Comparison of ENCODE assay signal across 8 cellular contexts in genomic region chr3:8482960-8483665, GRCh38. TPM values are rescaled to one million over a fixed set of nuclear protein-coding genes. Genes with fewer than 3 reads are reported as not detected.
DNase-seq lines count a peak whose midpoint lies in the region; ATAC-seq, FAIRE-seq and TF ChIP-seq lines count a peak whose summit lies in the region.

No MANE protein-coding gene starts in this region.

- H3K4me1 ChIP-seq in neuronal stem cell (ENCODE audit: control insufficient read depth in 2 of 2, insufficient read depth in 1 of 2, low read depth in 1 of 2, low read length in 2 of 2), result no peaks in the 10 kb centered on the region
- H3K4me1 ChIP-seq in naive thymus-derived CD4-positive, alpha-beta T cell (ENCODE audit: control insufficient read depth in 2 of 2, insufficient read depth in 2 of 2, low read length in 2 of 2), result no peaks in the 10 kb centered on the region

- H3K27me3 Mint-ChIP-seq in naive thymus-derived CD4-positive, alpha-beta T cell, result no peaks in the 10 kb centered on the region

- H3K27ac Mint-ChIP-seq in naive thymus-derived CD4-positive, alpha-beta T cell, result no peak overlapping the region

- H3K4me3 Mint-ChIP-seq in naive thymus-derived CD4-positive, alpha-beta T cell, result no peak overlapping the region

- no peak overlapping the region for H3K4me2 ChIP-seq in neuronal stem cell (ENCODE audit: insufficient read depth, low read length, poor library complexity, severe bottlenecking)

- peak; percentile 95 for FAIRE-seq in RCC 7860 (lab: Jason Lieb, UNC)

- WGBS in neuronal stem cell (ENCODE audit: extremely low coverage in 2 of 2, insufficient read length in 2 of 2, insufficient replicate concordance in 1 of 2), 2 donors, result no CpG with 5 or more reads among the region's 4 CpGs

- H2BK120ac ChIP-seq in neuronal stem cell (ENCODE audit: low read depth, low read length), result no peak overlapping the region

- no peaks in the 10 kb centered on the region for H3K79me1 ChIP-seq in neuronal stem cell (ENCODE audit: low read depth, low read length)

- peaks cover 5 to 20% of the 10 kb centered on the region in 2 donors for H3K9me3 ChIP-seq in neuronal stem cell (replicated peaks in 1 of 2; ENCODE audit: control insufficient read depth in 2 of 2, insufficient read depth in 1 of 2, low read depth in 1 of 2, low read length in 2 of 2)
- H3K9me3 ChIP-seq in naive thymus-derived CD4-positive, alpha-beta T cell (ENCODE audit: control insufficient read depth in 2 of 3, low read length in 3 of 3), result no peaks in the 10 kb centered on the region

- no peak overlapping the region for H3K14ac ChIP-seq in neuronal stem cell (ENCODE audit: low read length)

- no peak overlapping the region for H4K8ac ChIP-seq in neuronal stem cell (ENCODE audit: low read depth, low read length)

- H3K4me3 ChIP-seq in fibroblast of the aortic adventitia (ENCODE audit: low read depth, low read length) (no peak overlapping the region), neuronal stem cell (ENCODE audit: low read length in 2 of 2) (peak overlapping the region in 1 of 2 donors; percentile 50)
- no peak overlapping the region for H3K4me3 ChIP-seq in naive thymus-derived CD4-positive, alpha-beta T cell (ENCODE audit: low read length)

- H3K9ac ChIP-seq in neuronal stem cell (ENCODE audit: low read depth, low read length, poor library complexity), result no peak overlapping the region

- POLR2A ChIA-PET in naive thymus-derived CD4-positive, alpha-beta T cell (lab: Charles Lee), result no interaction called here

- H4K91ac ChIP-seq in neuronal stem cell (ENCODE audit: low read depth, low read length, poor library complexity), result no peak overlapping the region

- DNase-seq in AG08395 (ENCODE audit: low spot score) (peak; percentile 98), RCC 7860 (ENCODE audit: low spot score) (peak; percentile 94), fibroblast of the aortic adventitia (ENCODE audit: low read depth) (peak; percentile 97), neuronal stem cell (ENCODE audit: low spot score) (no peak)
- no peak for DNase-seq in effector CD8-positive, alpha-beta T cell (lab: John Stamatoyannopoulos, UW)
- no peak for DNase-seq in effector CD4-positive, alpha-beta T cell
- DNase-seq in naive thymus-derived CD4-positive, alpha-beta T cell, result no peak
- DNase-seq in activated CD8-positive, alpha-beta memory T cell treated with anti-CD3 and anti-CD28 coated beads, Interleukin-2, amount 50 U/mL, for 4 hours, result no peak

- H3K18ac ChIP-seq in neuronal stem cell (ENCODE audit: low read length), result peak overlapping the region; percentile 8

- no peak overlapping the region for H2AK5ac ChIP-seq in neuronal stem cell (ENCODE audit: low read depth, low read length)

- H3K27me3 ChIP-seq in neuronal stem cell (ENCODE audit: control insufficient read depth in 3 of 3, insufficient read depth in 3 of 3, low read depth in 1 of 3, low read length in 3 of 3), result no peaks in the 10 kb centered on the region
- no peaks in the 10 kb centered on the region for H3K27me3 ChIP-seq in naive thymus-derived CD4-positive, alpha-beta T cell (ENCODE audit: control insufficient read depth in 2 of 2, insufficient read depth in 2 of 2, low read length in 2 of 2)

- intact Hi-C loops in naive thymus-derived CD4-positive, alpha-beta T cell (cut with micrococcal nuclease), result no loop called here

- H3K4ac ChIP-seq in neuronal stem cell (ENCODE audit: low read length), result no peak overlapping the region

- no peaks in the 10 kb centered on the region for H3K36me3 ChIP-seq in neuronal stem cell (replicated peaks in 1 of 2; ENCODE audit: control insufficient read depth in 2 of 2, insufficient read depth in 2 of 2, low read length in 2 of 2)
- no peaks in the 10 kb centered on the region for H3K36me3 ChIP-seq in naive thymus-derived CD4-positive, alpha-beta T cell (ENCODE audit: control insufficient read depth in 2 of 3, insufficient read depth in 3 of 3, low read length in 3 of 3)

- CTCF ChIA-PET in naive thymus-derived CD4-positive, alpha-beta T cell (lab: Charles Lee), result no interaction called here

- TF ChIP-seq CTCF in fibroblast of the aortic adventitia (IDR thresholded peaks at IDR 0.05; ENCODE audit: insufficient read depth, low read length), result no peak

- H2AFZ ChIP-seq in neuronal stem cell (ENCODE audit: low read length), result no peak overlapping the region

- no peak overlapping the region for H3K23ac ChIP-seq in neuronal stem cell (ENCODE audit: low read depth, low read length, poor library complexity)

- H3K36me3 Mint-ChIP-seq in naive thymus-derived CD4-positive, alpha-beta T cell, result peaks cover 0 to 3% (median 0%) of the 10 kb centered on the region in 5 donors

- H3K27ac ChIP-seq in neuronal stem cell (replicated peaks; ENCODE audit: low read length), result no peak overlapping the region
- H3K27ac ChIP-seq in naive thymus-derived CD4-positive, alpha-beta T cell (ENCODE audit: low read depth, low read length), result no peak overlapping the region

- H2BK12ac ChIP-seq in neuronal stem cell (ENCODE audit: low read length), result no peak overlapping the region

- H2BK15ac ChIP-seq in neuronal stem cell (ENCODE audit: low read length), result no peak overlapping the region

- no peak overlapping the region for H2BK5ac ChIP-seq in neuronal stem cell (ENCODE audit: low read length)

- peaks cover 0 to 2% (median 0%) of the 10 kb centered on the region in 11 donors for H3K9me3 Mint-ChIP-seq in naive thymus-derived CD4-positive, alpha-beta T cell

- H3K4me1 Mint-ChIP-seq in naive thymus-derived CD4-positive, alpha-beta T cell, result no peaks in the 10 kb centered on the region

- no peak for ATAC-seq in naive thymus-derived CD4-positive, alpha-beta T cell

RNA-seq across cellular contexts. Expression of gene LMCD1, which starts 18.5 kb away (rescaled TPM):
- total RNA-seq in fibroblast of the aortic adventitia (ENCODE audit: low replicate concordance), result 22.4 and 30.3 TPM in 2 replicates
- 1.4 TPM for polyA plus RNA-seq in neuronal stem cell (2013, experiment 1 of 2)
- 1.6 TPM for polyA plus RNA-seq in neuronal stem cell (2013, experiment 2 of 2)
- under 1 TPM in 1 of 5 experiments, not detected in 4; 0.56 TPM for total RNA-seq in naive thymus-derived CD4-positive, alpha-beta T cell
- not detected for polyA plus RNA-seq in naive thymus-derived CD4-positive, alpha-beta T cell

Comparison
In these comparisons a context has a peak if more than half of its experiments do, and no peak if none do; other contexts are left out.
1. DNase-seq: peak in AG08395 (single experiment), RCC 7860 (single experiment) and fibroblast of the aortic adventitia (single experiment); none in neuronal stem cell (single experiment), effector CD8-positive, alpha-beta T cell (single experiment), effector CD4-positive, alpha-beta T cell (single experiment), naive thymus-derived CD4-positive, alpha-beta T cell (0 of 9) and activated CD8-positive, alpha-beta memory T cell treated with anti-CD3 and anti-CD28 coated beads, Interleukin-2, amount 50 U/mL, for 4 hours (single experiment).
2. RNA of gene LMCD1, which starts 18.5 kb away (total RNA-seq): 22.4 to 30.3 TPM in fibroblast of the aortic adventitia; 0.56 TPM in naive thymus-derived CD4-positive, alpha-beta T cell; every median in the first group is over 10 times any median in the second.